Comparison of ENCODE assay signal across 2 cellular contexts in the genomic region with DNA sequence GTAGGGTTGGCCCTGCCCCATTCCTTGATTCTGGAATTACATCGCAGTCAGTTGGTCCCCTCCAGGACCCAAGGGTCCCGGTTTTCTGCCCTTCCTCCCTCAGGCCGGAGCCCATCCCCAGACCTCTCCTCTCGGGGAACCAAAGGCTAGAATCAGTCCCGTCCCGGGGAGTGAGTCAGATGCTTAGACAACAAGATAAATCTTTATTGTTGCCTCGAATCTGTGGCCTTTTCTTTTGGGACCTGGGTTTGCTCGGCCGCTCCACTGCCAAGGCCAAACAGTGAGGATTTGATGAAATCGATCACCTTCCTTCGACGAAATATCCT.
TF ChIP-seq lines count a peak whose summit lies in the region.

No MANE protein-coding gene starts in this region.

TF ChIP-seq in HCT116, 20 proteins besides CTCF, POLR2A, EP300 and RAD21 (continued from another document):
- TF ChIP-seq, protein P1, sequence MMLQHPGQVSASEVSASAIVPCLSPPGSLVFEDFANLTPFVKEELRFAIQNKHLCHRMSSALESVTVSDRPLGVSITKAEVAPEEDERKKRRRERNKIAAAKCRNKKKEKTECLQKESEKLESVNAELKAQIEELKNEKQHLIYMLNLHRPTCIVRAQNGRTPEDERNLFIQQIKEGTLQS (IDR thresholded peaks at IDR 0.05) = no peak
- no peak for TF ChIP-seq SRF (IDR thresholded peaks at IDR 0.05; ENCODE audit: low read depth)
- TF ChIP-seq ZNF274 (IDR thresholded peaks at IDR 0.05; ENCODE audit: low read depth, low read length) = no peak
- no peak for TF ChIP-seq ZFX (IDR thresholded peaks at IDR 0.05)
- no peak for TF ChIP-seq YY1 (IDR thresholded peaks at IDR 0.05; ENCODE audit: extremely low read depth, insufficient replicate concordance, low read depth, low read length)
- no peak for TF ChIP-seq EGR1 (IDR thresholded peaks at IDR 0.05; ENCODE audit: low read depth)
- TF ChIP-seq, protein P2, sequence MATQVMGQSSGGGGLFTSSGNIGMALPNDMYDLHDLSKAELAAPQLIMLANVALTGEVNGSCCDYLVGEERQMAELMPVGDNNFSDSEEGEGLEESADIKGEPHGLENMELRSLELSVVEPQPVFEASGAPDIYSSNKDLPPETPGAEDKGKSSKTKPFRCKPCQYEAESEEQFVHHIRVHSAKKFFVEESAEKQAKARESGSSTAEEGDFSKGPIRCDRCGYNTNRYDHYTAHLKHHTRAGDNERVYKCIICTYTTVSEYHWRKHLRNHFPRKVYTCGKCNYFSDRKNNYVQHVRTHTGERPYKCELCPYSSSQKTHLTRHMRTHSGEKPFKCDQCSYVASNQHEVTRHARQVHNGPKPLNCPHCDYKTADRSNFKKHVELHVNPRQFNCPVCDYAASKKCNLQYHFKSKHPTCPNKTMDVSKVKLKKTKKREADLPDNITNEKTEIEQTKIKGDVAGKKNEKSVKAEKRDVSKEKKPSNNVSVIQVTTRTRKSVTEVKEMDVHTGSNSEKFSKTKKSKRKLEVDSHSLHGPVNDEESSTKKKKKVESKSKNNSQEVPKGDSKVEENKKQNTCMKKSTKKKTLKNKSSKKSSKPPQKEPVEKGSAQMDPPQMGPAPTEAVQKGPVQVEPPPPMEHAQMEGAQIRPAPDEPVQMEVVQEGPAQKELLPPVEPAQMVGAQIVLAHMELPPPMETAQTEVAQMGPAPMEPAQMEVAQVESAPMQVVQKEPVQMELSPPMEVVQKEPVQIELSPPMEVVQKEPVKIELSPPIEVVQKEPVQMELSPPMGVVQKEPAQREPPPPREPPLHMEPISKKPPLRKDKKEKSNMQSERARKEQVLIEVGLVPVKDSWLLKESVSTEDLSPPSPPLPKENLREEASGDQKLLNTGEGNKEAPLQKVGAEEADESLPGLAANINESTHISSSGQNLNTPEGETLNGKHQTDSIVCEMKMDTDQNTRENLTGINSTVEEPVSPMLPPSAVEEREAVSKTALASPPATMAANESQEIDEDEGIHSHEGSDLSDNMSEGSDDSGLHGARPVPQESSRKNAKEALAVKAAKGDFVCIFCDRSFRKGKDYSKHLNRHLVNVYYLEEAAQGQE (IDR thresholded peaks at IDR 0.05; ENCODE audit: low read depth) = no peak
- TF ChIP-seq ELF1 (IDR thresholded peaks at IDR 0.05; ENCODE audit: borderline replicate concordance, low read depth) = no peak
- no peak for TF ChIP-seq POLR2AphosphoS5 (IDR thresholded peaks at IDR 0.05; ENCODE audit: low read depth, low read length)
- TF ChIP-seq, protein P3, sequence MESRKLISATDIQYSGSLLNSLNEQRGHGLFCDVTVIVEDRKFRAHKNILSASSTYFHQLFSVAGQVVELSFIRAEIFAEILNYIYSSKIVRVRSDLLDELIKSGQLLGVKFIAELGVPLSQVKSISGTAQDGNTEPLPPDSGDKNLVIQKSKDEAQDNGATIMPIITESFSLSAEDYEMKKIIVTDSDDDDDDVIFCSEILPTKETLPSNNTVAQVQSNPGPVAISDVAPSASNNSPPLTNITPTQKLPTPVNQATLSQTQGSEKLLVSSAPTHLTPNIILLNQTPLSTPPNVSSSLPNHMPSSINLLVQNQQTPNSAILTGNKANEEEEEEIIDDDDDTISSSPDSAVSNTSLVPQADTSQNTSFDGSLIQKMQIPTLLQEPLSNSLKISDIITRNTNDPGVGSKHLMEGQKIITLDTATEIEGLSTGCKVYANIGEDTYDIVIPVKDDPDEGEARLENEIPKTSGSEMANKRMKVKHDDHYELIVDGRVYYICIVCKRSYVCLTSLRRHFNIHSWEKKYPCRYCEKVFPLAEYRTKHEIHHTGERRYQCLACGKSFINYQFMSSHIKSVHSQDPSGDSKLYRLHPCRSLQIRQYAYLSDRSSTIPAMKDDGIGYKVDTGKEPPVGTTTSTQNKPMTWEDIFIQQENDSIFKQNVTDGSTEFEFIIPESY (IDR thresholded peaks at IDR 0.05; ENCODE audit: extremely low read depth, insufficient replicate concordance, low read length) = no peak
- TF ChIP-seq FOSL1 (IDR thresholded peaks at IDR 0.05; ENCODE audit: low read depth) = no peak
- no peak for TF ChIP-seq JUND (IDR thresholded peaks at IDR 0.05)

TF ChIP-seq in SK-N-SH treated with all-trans-retinoic acid at 6 μM for 48 hours, 23 proteins besides CTCF, POLR2A, EP300 and RAD21 (continued from another document):
- TF ChIP-seq, protein P4, sequence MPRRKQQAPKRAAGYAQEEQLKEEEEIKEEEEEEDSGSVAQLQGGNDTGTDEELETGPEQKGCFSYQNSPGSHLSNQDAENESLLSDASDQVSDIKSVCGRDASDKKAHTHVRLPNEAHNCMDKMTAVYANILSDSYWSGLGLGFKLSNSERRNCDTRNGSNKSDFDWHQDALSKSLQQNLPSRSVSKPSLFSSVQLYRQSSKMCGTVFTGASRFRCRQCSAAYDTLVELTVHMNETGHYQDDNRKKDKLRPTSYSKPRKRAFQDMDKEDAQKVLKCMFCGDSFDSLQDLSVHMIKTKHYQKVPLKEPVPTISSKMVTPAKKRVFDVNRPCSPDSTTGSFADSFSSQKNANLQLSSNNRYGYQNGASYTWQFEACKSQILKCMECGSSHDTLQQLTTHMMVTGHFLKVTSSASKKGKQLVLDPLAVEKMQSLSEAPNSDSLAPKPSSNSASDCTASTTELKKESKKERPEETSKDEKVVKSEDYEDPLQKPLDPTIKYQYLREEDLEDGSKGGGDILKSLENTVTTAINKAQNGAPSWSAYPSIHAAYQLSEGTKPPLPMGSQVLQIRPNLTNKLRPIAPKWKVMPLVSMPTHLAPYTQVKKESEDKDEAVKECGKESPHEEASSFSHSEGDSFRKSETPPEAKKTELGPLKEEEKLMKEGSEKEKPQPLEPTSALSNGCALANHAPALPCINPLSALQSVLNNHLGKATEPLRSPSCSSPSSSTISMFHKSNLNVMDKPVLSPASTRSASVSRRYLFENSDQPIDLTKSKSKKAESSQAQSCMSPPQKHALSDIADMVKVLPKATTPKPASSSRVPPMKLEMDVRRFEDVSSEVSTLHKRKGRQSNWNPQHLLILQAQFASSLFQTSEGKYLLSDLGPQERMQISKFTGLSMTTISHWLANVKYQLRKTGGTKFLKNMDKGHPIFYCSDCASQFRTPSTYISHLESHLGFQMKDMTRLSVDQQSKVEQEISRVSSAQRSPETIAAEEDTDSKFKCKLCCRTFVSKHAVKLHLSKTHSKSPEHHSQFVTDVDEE (CRISPR knock-in tag; IDR thresholded peaks at IDR 0.05) = no peak
- TF ChIP-seq ISL1 (CRISPR knock-in tag; IDR thresholded peaks at IDR 0.05) = no peak
- TF ChIP-seq, protein P5, sequence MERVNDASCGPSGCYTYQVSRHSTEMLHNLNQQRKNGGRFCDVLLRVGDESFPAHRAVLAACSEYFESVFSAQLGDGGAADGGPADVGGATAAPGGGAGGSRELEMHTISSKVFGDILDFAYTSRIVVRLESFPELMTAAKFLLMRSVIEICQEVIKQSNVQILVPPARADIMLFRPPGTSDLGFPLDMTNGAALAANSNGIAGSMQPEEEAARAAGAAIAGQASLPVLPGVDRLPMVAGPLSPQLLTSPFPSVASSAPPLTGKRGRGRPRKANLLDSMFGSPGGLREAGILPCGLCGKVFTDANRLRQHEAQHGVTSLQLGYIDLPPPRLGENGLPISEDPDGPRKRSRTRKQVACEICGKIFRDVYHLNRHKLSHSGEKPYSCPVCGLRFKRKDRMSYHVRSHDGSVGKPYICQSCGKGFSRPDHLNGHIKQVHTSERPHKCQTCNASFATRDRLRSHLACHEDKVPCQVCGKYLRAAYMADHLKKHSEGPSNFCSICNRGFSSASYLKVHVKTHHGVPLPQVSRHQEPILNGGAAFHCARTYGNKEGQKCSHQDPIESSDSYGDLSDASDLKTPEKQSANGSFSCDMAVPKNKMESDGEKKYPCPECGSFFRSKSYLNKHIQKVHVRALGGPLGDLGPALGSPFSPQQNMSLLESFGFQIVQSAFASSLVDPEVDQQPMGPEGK (CRISPR knock-in tag; IDR thresholded peaks at IDR 0.05; ENCODE audit: borderline replicate concordance) = no peak
- no peak for TF ChIP-seq ZFP30 (CRISPR knock-in tag; IDR thresholded peaks at IDR 0.05)
- TF ChIP-seq ZNF8 (CRISPR knock-in tag; IDR thresholded peaks at IDR 0.05) = no peak
- TF ChIP-seq ZNF70 (CRISPR knock-in tag; IDR thresholded peaks at IDR 0.05) = no peak
- no peak for TF ChIP-seq OSR1 (CRISPR knock-in tag; IDR thresholded peaks at IDR 0.05)
- no peak for TF ChIP-seq BACH2 (CRISPR knock-in tag; IDR thresholded peaks at IDR 0.05; ENCODE audit: borderline replicate concordance)
